9 cellular contexts compared by ENCODE assay signal in the genomic region with DNA sequence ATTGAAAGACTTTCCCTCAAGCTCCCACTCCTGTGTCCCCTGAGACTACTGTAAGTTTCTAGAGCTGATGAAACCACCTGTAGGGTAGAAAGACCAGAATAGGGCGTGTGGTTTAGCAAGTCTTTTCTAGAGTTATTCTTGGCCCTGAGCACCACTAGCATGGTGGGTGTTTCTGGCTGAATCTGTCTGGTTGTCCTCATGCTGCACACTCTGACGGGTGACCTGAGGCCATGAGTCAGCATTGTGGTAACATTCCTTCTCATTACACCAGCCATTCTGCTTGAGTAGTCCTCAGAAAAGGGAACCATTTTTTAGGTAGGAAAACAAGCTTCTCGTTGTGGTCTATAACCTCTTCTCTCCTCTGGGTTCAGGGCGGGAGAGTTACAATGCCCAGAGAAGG.
DNase-seq lines count a peak whose midpoint lies in the region; ATAC-seq, FAIRE-seq and TF ChIP-seq lines count a peak whose summit lies in the region.
"Had no signal": no experiment of that assay in that cellular context is flagged by ENCODE, and none has a peak within 500 bp of the region (broad histone marks: within the 10 kb centered on the region; RNA-seq: fewer than 3 reads in every experiment).

No MANE protein-coding gene starts in this region.

- peak; percentile 78 for ATAC-seq in GM21447 (IDR thresholded peaks at IDR 0.05; ENCODE audit: unreplicated experiment)
- ATAC-seq in GM21737 (IDR thresholded peaks at IDR 0.05; ENCODE audit: unreplicated experiment), result no peak

- TF ChIP-seq POLR2A in GM12891 (IDR thresholded peaks at IDR 0.05; ENCODE audit: low read depth, low read length), result no peak

- peak; percentile 86 for DNase-seq in AG08395 (ENCODE audit: low spot score)
- DNase-seq in M059J (ENCODE audit: low read depth), result peak; percentile 97
- DNase-seq in epidermal melanocyte (ENCODE audit: insufficient read length, low spot score), result peak; percentile 45
- no peak for DNase-seq in hypothalamus (lab: John Stamatoyannopoulos, UW)
- no peak for DNase-seq in activated CD8-positive, alpha-beta memory T cell treated with anti-CD3 and anti-CD28 coated beads, Interleukin-2, amount 50 U/mL, for 4 hours
- no peak for DNase-seq in GM12891 (ENCODE audit: insufficient read length, low spot score)
- DNase-seq: stimulated activated CD4-positive, alpha-beta T cell treated with anti-CD3 and anti-CD28 coated beads, Interleukin-12 subunit alpha, Interleukin-12 subunit beta, amount 100 ng/mL, for 4 hours had no signal

- no peak for FAIRE-seq in GM12891 (lab: Jason Lieb, UNC)

TF ChIP-seq in GM12891, 5 proteins besides CTCF, POLR2A, EP300 and RAD21:
- TF ChIP-seq PAX5 (IDR thresholded peaks at IDR 0.05; ENCODE audit: insufficient read depth, low read length, severe bottlenecking) (no peak), SPI1 (IDR thresholded peaks at IDR 0.05; ENCODE audit: low read depth, low read length) (no peak), TAF1 (IDR thresholded peaks at IDR 0.05; ENCODE audit: low read depth, low read length) (no peak), POLR2AphosphoS5 (IDR thresholded peaks at IDR 0.05; ENCODE audit: low read depth, low read length) (no peak), POU2F2 (IDR thresholded peaks at IDR 0.05; ENCODE audit: low read depth, low read length) (no peak)

Comparison
In these comparisons a context has a peak if more than half of its experiments do, and no peak if none do; other contexts are left out.
1. DNase-seq: peak in AG08395 (single experiment), M059J (single experiment) and epidermal melanocyte (single experiment); none in hypothalamus (0 of 51), activated CD8-positive, alpha-beta memory T cell treated with anti-CD3 and anti-CD28 coated beads, Interleukin-2, amount 50 U/mL, for 4 hours (single experiment) and GM12891 (single experiment).